7 cellular contexts compared by ENCODE assay signal in genomic region chr17:41322264-41322902, GRCh38. TPM values are rescaled to one million over a fixed set of nuclear protein-coding genes. Genes with fewer than 3 reads are reported as not detected.
DNase-seq lines count a peak whose midpoint lies in the region; ATAC-seq and TF ChIP-seq lines count a peak whose summit lies in the region.

No MANE protein-coding gene starts in this region.

- H3K36me3 ChIP-seq in DND-41 (ENCODE audit: insufficient read depth, low read length): no peaks in the 10 kb centered on the region

- no peak overlapping the region for H3K27ac ChIP-seq in DND-41 (ENCODE audit: low read length)

- ATAC-seq in DND-41 (ENCODE audit: insufficient read depth, low read depth): peak; percentile 60; the same call in 2 of the 3 replicates

- no peaks in the 10 kb centered on the region; the same call in 1 of the 2 replicates for H4K20me1 ChIP-seq in DND-41 (ENCODE audit: insufficient read depth, low read length)

- DNase-seq in DND-41 (no peak), HT1080 (ENCODE audit: low read depth) (peak; percentile 46), RPMI7951 (ENCODE audit: low read depth) (peak; percentile 68), epithelial cell of proximal tubule (ENCODE audit: low read depth) (no peak), non-pigmented ciliary epithelial cell (ENCODE audit: low read depth) (peak; percentile 35), posterior cingulate gyrus (no peak), GM19240 (ENCODE audit: insufficient read length, low spot score) (no peak)

- H2AFZ ChIP-seq in DND-41 (ENCODE audit: low read depth, low read length): no peak overlapping the region

- H3K9me3 ChIP-seq in DND-41 (ENCODE audit: insufficient read depth, low read length, severe bottlenecking): no peaks in the 10 kb centered on the region

- TF ChIP-seq CTCF in DND-41 (IDR thresholded peaks at IDR 0.05; ENCODE audit: borderline replicate concordance, extremely low read depth, low read length, poor library complexity, severe bottlenecking) (peak; percentile 74), epithelial cell of proximal tubule (conservative IDR thresholded peaks at IDR 0.05; ENCODE audit: low read depth, low read length) (peak; percentile 89)

- H3K79me2 ChIP-seq in DND-41 (ENCODE audit: insufficient read depth, low read length): no peaks in the 10 kb centered on the region

- no peaks in the 10 kb centered on the region for H3K4me1 ChIP-seq in DND-41 (ENCODE audit: insufficient read depth, low read length)

- H3K9ac ChIP-seq in DND-41 (ENCODE audit: low read depth, low read length): no peak overlapping the region

- intact Hi-C loops in posterior cingulate gyrus (cut with DNase I): loop anchor here (2.0 kb wide), 1 partner anchor 414 kb away; no protein-coding TSS in a partner anchor

- no peaks in the 10 kb centered on the region for H3K27me3 ChIP-seq in DND-41 (ENCODE audit: insufficient read depth, low read length, poor library complexity)

- H3K4me3 ChIP-seq in DND-41 (ENCODE audit: low read depth in 1 of 2, low read length in 2 of 2): no peak overlapping the region
- no peak overlapping the region for H3K4me3 ChIP-seq in epithelial cell of proximal tubule (ENCODE audit: low read depth, low read length)

- no peak overlapping the region for H3K4me2 ChIP-seq in DND-41 (ENCODE audit: insufficient read depth, low read length)

RNA-seq across cellular contexts. Expression of gene KRTAP17-1, which starts 6.9 kb away (rescaled TPM):
- total RNA-seq in HT1080 (2014; rRNA removed; shearing (Covaris generic)): not detected in 2 replicates
- not detected in 2 replicates for polyA plus RNA-seq in HT1080 (2015; cell fraction: cytosol; rRNA removed)
- not detected in 2 replicates for polyA plus RNA-seq in HT1080 (2015; cell fraction: nucleus; rRNA removed)
- not detected in 2 replicates for total RNA-seq in RPMI7951 (2014; rRNA removed; shearing (Covaris generic))
- total RNA-seq in epithelial cell of proximal tubule: not detected in 2 replicates

RNA-seq across cellular contexts. Expression of gene KRTAP16-1, which starts 13.3 kb away (rescaled TPM):
- total RNA-seq in HT1080 (2014; rRNA removed; shearing (Covaris generic)): not detected in 2 replicates
- polyA plus RNA-seq in HT1080 (2015; cell fraction: cytosol; rRNA removed): not detected in 2 replicates
- polyA plus RNA-seq in HT1080 (2015; cell fraction: nucleus; rRNA removed): not detected in 2 replicates
- total RNA-seq in RPMI7951 (2014; rRNA removed; shearing (Covaris generic)): not detected in 2 replicates
- not detected in 2 replicates for total RNA-seq in epithelial cell of proximal tubule

RNA-seq across cellular contexts. Expression of gene KRTAP29-1, which starts 19.7 kb away (rescaled TPM):
- not detected in 2 replicates for total RNA-seq in HT1080 (2014; rRNA removed; shearing (Covaris generic))
- polyA plus RNA-seq in HT1080 (2015; cell fraction: cytosol; rRNA removed): not detected in 2 replicates
- not detected in 2 replicates for polyA plus RNA-seq in HT1080 (2015; cell fraction: nucleus; rRNA removed)
- total RNA-seq in RPMI7951 (2014; rRNA removed; shearing (Covaris generic)): not detected in 2 replicates
- total RNA-seq in epithelial cell of proximal tubule: not detected in 2 replicates

RNA-seq across cellular contexts. Expression of gene KRT33A, which starts 28.2 kb away (rescaled TPM):
- not detected in 2 replicates for total RNA-seq in HT1080 (2014; rRNA removed; shearing (Covaris generic))
- not detected in 2 replicates for polyA plus RNA-seq in HT1080 (2015; cell fraction: cytosol; rRNA removed)
- polyA plus RNA-seq in HT1080 (2015; cell fraction: nucleus; rRNA removed): not detected in 2 replicates
- total RNA-seq in RPMI7951 (2014; rRNA removed; shearing (Covaris generic)): not detected in 2 replicates
- total RNA-seq in epithelial cell of proximal tubule: not detected in 2 replicates

RNA-seq across cellular contexts. Expression of gene KRTAP9-7, which starts 46.9 kb away (rescaled TPM):
- total RNA-seq in HT1080 (2014; rRNA removed; shearing (Covaris generic)): not detected in 2 replicates
- not detected in 2 replicates for polyA plus RNA-seq in HT1080 (2015; cell fraction: cytosol; rRNA removed)
- polyA plus RNA-seq in HT1080 (2015; cell fraction: nucleus; rRNA removed): not detected in 2 replicates
- total RNA-seq in RPMI7951 (2014; rRNA removed; shearing (Covaris generic)): not detected in 2 replicates
- not detected in 2 replicates for total RNA-seq in epithelial cell of proximal tubule

Comparison
In these comparisons a context has a peak if more than half of its experiments do, and no peak if none do; other contexts are left out.
1. DNase-seq: peak in HT1080 (single experiment), RPMI7951 (single experiment) and non-pigmented ciliary epithelial cell (single experiment); none in DND-41 (single experiment), epithelial cell of proximal tubule (single experiment), posterior cingulate gyrus (0 of 10) and GM19240 (single experiment).